ENCODE assay signal across 23 cellular contexts in genomic region chrX:38831949-38832348, GRCh38. TPM values are rescaled to one million over a fixed set of nuclear protein-coding genes. Genes with fewer than 3 reads are reported as not detected.
DNase-seq lines count a peak whose midpoint lies in the region; ATAC-seq, FAIRE-seq and TF ChIP-seq lines count a peak whose summit lies in the region.
"Had no signal": no experiment of that assay in that cellular context is flagged by ENCODE, and none has a peak within 500 bp of the region (broad histone marks: within the 10 kb centered on the region; RNA-seq: fewer than 3 reads in every experiment).

No MANE protein-coding gene starts in this region.

- ATAC-seq in pancreas (peak in 3 of 4 donors; percentile 49 to 63 (median 55)), Right ventricle myocardium inferior (no peak), GM18907 (IDR thresholded peaks at IDR 0.05; ENCODE audit: unreplicated experiment) (no peak)
- ATAC-seq: A549, GM12878, GM23338, HCT116 had no signal

- peaks cover 0 to 12% (median 0%) of the 10 kb centered on the region in 4 donors for H3K27me3 ChIP-seq in pancreas
- H3K27me3 ChIP-seq: BE2C; BLaER1 treated with 17β-estradiol and CSF1 and Interleukin-3, amounts not matched to agents 10 nM and 100 nM had no signal

- H3K27ac ChIP-seq in pancreas, result no peak overlapping the region
- H3K27ac ChIP-seq: A549; BLaER1 treated with 17β-estradiol and CSF1 and Interleukin-3, amounts not matched to agents 10 nM and 100 nM had no signal

- TF ChIP-seq CTCF in epithelial cell of proximal tubule (conservative IDR thresholded peaks at IDR 0.05; ENCODE audit: low read depth, low read length) (no peak), pancreas (IDR thresholded peaks at IDR 0.05) (no peak)

- no peak for FAIRE-seq in pancreas (lab: Jason Lieb, UNC)
- FAIRE-seq: A549, D721Med, GM12878 had no signal

- no peaks in the 10 kb centered on the region for H3K36me3 ChIP-seq in pancreas
- H3K36me3 ChIP-seq: BE2C; BLaER1 treated with 17β-estradiol and CSF1 and Interleukin-3, amounts not matched to agents 10 nM and 100 nM had no signal

- DNase-seq in RPMI7951 (ENCODE audit: low read depth) (peak; percentile 10), epithelial cell of proximal tubule (ENCODE audit: low read depth) (peak; percentile 33), pancreas (no peak), Right ventricle myocardium inferior (ENCODE audit: missing footprints) (no peak), NCI-H2196 (lab: John Stamatoyannopoulos, UW; ENCODE audit: unreplicated experiment) (no peak)
- DNase-seq: 8988T; ACHN; AML-193; BE2C; CD4-positive, alpha-beta T cell; CD8-positive, alpha-beta memory T cell; DMS 273 treated with DMSO at 0.1 percent for 48 hours; DMS79; EL; GDM1; H9 had no signal

- 40 to 54% methylated on average over 2 of the region's 2 CpGs for WGBS in pancreas, 2 donors

- no peaks in the 10 kb centered on the region for H3K9me3 ChIP-seq in pancreas
- H3K9me3 ChIP-seq: A549, BE2C had no signal

- no peaks in the 10 kb centered on the region for H3K4me1 ChIP-seq in pancreas
- H3K4me1 ChIP-seq: A549; BE2C; BLaER1 treated with 17β-estradiol and CSF1 and Interleukin-3, amounts not matched to agents 10 nM and 100 nM had no signal

- H3K4me3 ChIP-seq in epithelial cell of proximal tubule (ENCODE audit: low read depth, low read length) (no peak overlapping the region), pancreas (no peak overlapping the region)
- H3K4me3 ChIP-seq: A549; BLaER1 treated with 17β-estradiol and CSF1 and Interleukin-3, amounts not matched to agents 10 nM and 100 nM; GM12878; GM23338 had no signal

- intact Hi-C loops in pancreas (cut with DNase I), result no loop called here
- intact Hi-C loops in Right ventricle myocardium inferior (cut with DNase I), result no loop called here

RNA-seq across cellular contexts. Expression of gene MID1IP1, which starts 30.7 kb away (rescaled TPM):
- total RNA-seq in RPMI7951 (2014; rRNA removed; shearing (Covaris generic)), result 58.4 and 64.1 TPM in 2 replicates
- total RNA-seq in epithelial cell of proximal tubule (70.2 and 75.6 TPM in 2 replicates), pancreas (100 to 1,000 TPM in 1 of 6 donors, 10 to 100 TPM in 5; 28.4 to 123 (median 42.3) TPM), Right ventricle myocardium inferior (54.2 TPM)
- 10 to 100 TPM; 34.6 to 37.9 TPM for polyA plus RNA-seq in pancreas

Comparison
In these comparisons a context has a peak if more than half of its experiments do, and no peak if none do; other contexts are left out.
1. DNase-seq: peak in RPMI7951 (single experiment) and epithelial cell of proximal tubule (single experiment); none in pancreas (0 of 6), Right ventricle myocardium inferior (single experiment) and NCI-H2196 (single experiment).
2. ATAC-seq: peak in pancreas (3 of 4); none in Right ventricle myocardium inferior (single experiment) and GM18907 (single experiment).